Comparison of ENCODE assay signal across 16 cellular contexts in genomic region chr10:131949041-131949862, GRCh38.
"Had no signal": no experiment of that assay in that cellular context is flagged by ENCODE, and none has a peak within 500 bp of the region (broad histone marks: within the 10 kb centered on the region; RNA-seq: fewer than 3 reads in every experiment).

No MANE protein-coding gene starts in this region.

- H3K4me3 ChIP-seq: ascending aorta, cardiac muscle cell, hepatocyte, SJCRH30, smooth muscle cell had no signal

- H3K4me1 ChIP-seq: SJCRH30 had no signal

- H3K27me3 ChIP-seq: ascending aorta, cardiac muscle cell, hepatocyte, SJCRH30 had no signal

- DNase-seq: activated CD4-positive, alpha-beta T cell treated with anti-CD3 and anti-CD28 coated beads for 4 hours; activated CD8-positive, alpha-beta T cell treated with anti-CD3 and anti-CD28 coated beads for 36 hours; activated naive CD4-positive, alpha-beta T cell; activated T-cell treated with anti-CD3 and anti-CD28 coated beads, Interleukin-2, amount 50 U/mL, for 48 hours; cortex of kidney; effector CD8-positive, alpha-beta T cell; left ventricle myocardium superior; nucleus accumbens; right cardiac atrium; SJCRH30; T-helper 2 cell had no signal

- H3K27ac ChIP-seq: ascending aorta, cardiac muscle cell, hepatocyte, SJCRH30 had no signal

- H2AFZ ChIP-seq: hepatocyte had no signal

- FAIRE-seq: TTC549 had no signal

- H3K9me3 ChIP-seq: ascending aorta, SJCRH30 had no signal

- H3K4me2 ChIP-seq: hepatocyte, smooth muscle cell had no signal
